In genomic region chr2:38057651-38058410, GRCh38 we compare ENCODE assay signal across 18 cellular contexts. TPM values are rescaled to one million over a fixed set of nuclear protein-coding genes. Genes with fewer than 3 reads are reported as not detected.
A peak's percentile ranks its signal among the peaks of the same experiment; 100 is the strongest.
DNase-seq lines count a peak whose midpoint lies in the region; ATAC-seq, FAIRE-seq and TF ChIP-seq lines count a peak whose summit lies in the region.
"Had no signal": no experiment of that assay in that cellular context is flagged by ENCODE, and none has a peak within 500 bp of the region (broad histone marks: within the 10 kb centered on the region; RNA-seq: fewer than 3 reads in every experiment).

No MANE protein-coding gene starts in this region.

- H3K4me1 ChIP-seq in Panc1 (ENCODE audit: control insufficient read depth, insufficient read depth, low read length) = no peaks in the 10 kb centered on the region
- H3K4me1 ChIP-seq: psoas muscle had no signal

- CTCF ChIA-PET in activated naive CD4-positive, alpha-beta T cell treated with anti-CD3 and anti-CD28 coated beads for 36 hours (lab: Charles Lee) = no interaction called here
- CTCF ChIA-PET in Panc1 (lab: Charles Lee) = no interaction called here

- H3K4me3 ChIP-seq in Panc1 (ENCODE audit: low read depth in 2 of 2, low read length in 2 of 2) (no peak overlapping the region), epithelial cell of proximal tubule (ENCODE audit: low read depth, low read length) (no peak overlapping the region)
- H3K4me3 ChIP-seq: psoas muscle, spleen had no signal

- DNase-seq in activated naive CD4-positive, alpha-beta T cell treated with anti-CD3 and anti-CD28 coated beads for 36 hours = peak; percentile 27
- no peak for DNase-seq in activated naive CD4-positive, alpha-beta T cell treated with Interleukin-2 at 50 U/mL for 16 hours
- DNase-seq in Panc1 (ENCODE audit: low read depth, low spot score) = no peak
- DNase-seq in epithelial cell of proximal tubule (ENCODE audit: low read depth) = peak; percentile 77
- peak; percentile 67 for DNase-seq in urothelium cell line (ENCODE audit: low spot score)
- no peak for DNase-seq in activated CD4-positive, CD25-positive, alpha-beta regulatory T cell treated with anti-CD3 and anti-CD28 coated beads, Interleukin-2, amount 50 U/mL, for 72 hours
- no peak for DNase-seq in Right ventricle myocardium superior
- DNase-seq in NCI-H187 treated with DMSO at 0.1 percent for 48 hours (lab: John Stamatoyannopoulos, UW) = no peak
- DNase-seq: anterior cingulate cortex; CD4-positive, alpha-beta T cell; cortex of kidney; DND-41; NCI-H1417 treated with DMSO at 0.1 percent for 48 hours; nephron progenitor cell; psoas muscle; spleen; stimulated activated naive CD4-positive, alpha-beta T cell treated with Interleukin-2 at 50 U/mL for 16 hours had no signal

- intact Hi-C loops in activated naive CD4-positive, alpha-beta T cell treated with anti-CD3 and anti-CD28 coated beads for 36 hours (cut with micrococcal nuclease) = loop anchor here (1.0 to 5.0 kb wide), 2 partner anchors 21 to 59 kb away; no protein-coding TSS in a partner anchor
- intact Hi-C loops in Panc1 (cut with micrococcal nuclease; ENCODE audit: unreplicated experiment) = loop anchor here (10.0 kb wide), 1 partner anchor 433 kb away; no protein-coding TSS in a partner anchor
- intact Hi-C loops in Right ventricle myocardium superior (cut with DNase I) = no loop called here

- no peak overlapping the region for H3K4me3 Mint-ChIP-seq in activated naive CD4-positive, alpha-beta T cell treated with anti-CD3 and anti-CD28 coated beads for 36 hours
- H3K4me3 Mint-ChIP-seq: CD4-positive, alpha-beta T cell; nephron progenitor cell had no signal

- FAIRE-seq in urothelium cell line (lab: Jason Lieb, UNC) = no peak
- FAIRE-seq: endothelial cell of umbilical vein had no signal

- POLR2A ChIA-PET in Panc1 (lab: Charles Lee) = no interaction called here

- TF ChIP-seq CTCF in Panc1 (IDR thresholded peaks at IDR 0.05) (no peak), epithelial cell of proximal tubule (conservative IDR thresholded peaks at IDR 0.05; ENCODE audit: low read depth, low read length) (no peak)

- no peaks in the 10 kb centered on the region for H3K36me3 ChIP-seq in Panc1 (ENCODE audit: control insufficient read depth, insufficient read depth, low read length)
- H3K36me3 ChIP-seq: spleen had no signal

- BruUV-seq in Panc1 (replicated peaks; lab: Mats Ljungman, UMichigan) = no TSS peak

- in situ Hi-C loops in Panc1 (cut with HindIII; ENCODE audit: low pct_unique_long_range_greater_than_20kb, low sequenced_read_pairs) = no loop called here

- ATAC-seq in Panc1 (peak; percentile 35; the same call in 1 of the 2 replicates), Right ventricle myocardium superior (ENCODE audit: poor library complexity) (no peak)
- ATAC-seq: psoas muscle had no signal

- no peak overlapping the region for H3K27ac Mint-ChIP-seq in activated naive CD4-positive, alpha-beta T cell treated with anti-CD3 and anti-CD28 coated beads for 36 hours
- H3K27ac Mint-ChIP-seq: CD4-positive, alpha-beta T cell; nephron progenitor cell had no signal

- H3K9me3 Mint-ChIP-seq in activated naive CD4-positive, alpha-beta T cell treated with anti-CD3 and anti-CD28 coated beads for 36 hours = no peaks in the 10 kb centered on the region
- H3K9me3 Mint-ChIP-seq: CD4-positive, alpha-beta T cell; nephron progenitor cell had no signal

- no peak overlapping the region for H3K27ac ChIP-seq in Panc1 (ENCODE audit: low read length)
- H3K27ac ChIP-seq: psoas muscle, spleen had no signal

- peaks cover 19% of the 10 kb centered on the region for H3K4me1 Mint-ChIP-seq in activated naive CD4-positive, alpha-beta T cell treated with anti-CD3 and anti-CD28 coated beads for 36 hours (ENCODE audit: low read depth)

- no peaks in the 10 kb centered on the region for H3K27me3 ChIP-seq in Panc1 (ENCODE audit: control insufficient read depth, insufficient read depth, low read length)
- H3K27me3 ChIP-seq: spleen had no signal

- no peaks in the 10 kb centered on the region for H3K9me3 ChIP-seq in Panc1 (ENCODE audit: control insufficient read depth, insufficient read depth, low read depth, low read length)
- H3K9me3 ChIP-seq: psoas muscle, spleen had no signal

- H3K27me3 Mint-ChIP-seq in activated naive CD4-positive, alpha-beta T cell treated with anti-CD3 and anti-CD28 coated beads for 36 hours (ENCODE audit: low read depth) = peaks cover 2% of the 10 kb centered on the region

- H3K36me3 Mint-ChIP-seq in activated naive CD4-positive, alpha-beta T cell treated with anti-CD3 and anti-CD28 coated beads for 36 hours (ENCODE audit: low read depth) = no peaks in the 10 kb centered on the region

RNA-seq across cellular contexts. Expression of gene CYP1B1, which starts 18.1 kb away (rescaled TPM):
- total RNA-seq in activated naive CD4-positive, alpha-beta T cell treated with anti-CD3 and anti-CD28 coated beads for 36 hours = 1 to 10 TPM; 2.4 to 2.5 TPM
- total RNA-seq in Panc1 (2021; ENCODE audit: unreplicated experiment) (86.7 TPM), epithelial cell of proximal tubule (5.4 and 17.5 TPM in 2 replicates), Right ventricle myocardium superior (17.1 TPM)
- 142 TPM for polyA plus RNA-seq in Panc1 (2012; ENCODE audit: insufficient read length)
- total RNA-seq: endothelial cell of umbilical vein had no signal

Comparison
In these comparisons a context has a peak if more than half of its experiments do, and no peak if none do; other contexts are left out.
1. DNase-seq: peak in activated naive CD4-positive, alpha-beta T cell treated with anti-CD3 and anti-CD28 coated beads for 36 hours (single experiment), epithelial cell of proximal tubule (single experiment) and urothelium cell line (single experiment); none in activated naive CD4-positive, alpha-beta T cell treated with Interleukin-2 at 50 U/mL for 16 hours (single experiment), Panc1 (single experiment), activated CD4-positive, CD25-positive, alpha-beta regulatory T cell treated with anti-CD3 and anti-CD28 coated beads, Interleukin-2, amount 50 U/mL, for 72 hours (single experiment), Right ventricle myocardium superior (single experiment) and NCI-H187 treated with DMSO at 0.1 percent for 48 hours (single experiment).